8 cellular contexts compared by ENCODE assay signal in genomic region chr9:99822096-99822595, GRCh38. TPM values are rescaled to one million over a fixed set of nuclear protein-coding genes. Genes with fewer than 3 reads are reported as not detected.
DNase-seq lines count a peak whose midpoint lies in the region; ATAC-seq and TF ChIP-seq lines count a peak whose summit lies in the region.

No MANE protein-coding gene starts in this region.

- DNase-seq in MM.1S, result peak; percentile 32
- DNase-seq in choroid plexus epithelial cell (ENCODE audit: low read depth), result peak; percentile 42
- no peak for DNase-seq in SKM-1 treated with dmso at 0.1 percent for 144 hours (lab: John Stamatoyannopoulos, UW; ENCODE audit: unreplicated experiment)

- no peaks in the 10 kb centered on the region for H4K20me1 ChIP-seq in MM.1S (ENCODE audit: insufficient read depth, low read length)

- H3K4me1 ChIP-seq in ES-I3 (ENCODE audit: insufficient read depth, low read length) (no peaks in the 10 kb centered on the region; the same call in 1 of the 2 replicates), MM.1S (ENCODE audit: low read length) (peaks cover 13% of the 10 kb centered on the region), mononuclear cell (ENCODE audit: insufficient read depth, low read length) (peaks cover 68% of the 10 kb centered on the region)

- H3K79me2 ChIP-seq in MM.1S (ENCODE audit: low read length), result no peaks in the 10 kb centered on the region

- TF ChIP-seq CTCF in MM.1S (IDR thresholded peaks at IDR 0.05; ENCODE audit: low read length) (no peak), choroid plexus epithelial cell (conservative IDR thresholded peaks at IDR 0.05; ENCODE audit: low read depth, low read length) (no peak)

- peak overlapping the region; percentile 60; the same call in 1 of the 2 replicates for H3K27ac ChIP-seq in MM.1S (ENCODE audit: low read length)

- H3F3A ChIP-seq in MM.1S (ENCODE audit: insufficient read depth, low read length), result peaks cover 39% of the 10 kb centered on the region

- ATAC-seq in HG03354 (IDR thresholded peaks at IDR 0.05; ENCODE audit: poor library complexity, severe bottlenecking, unreplicated experiment) (no peak), GM18858 (IDR thresholded peaks at IDR 0.05; ENCODE audit: unreplicated experiment) (no peak), GM21390 (IDR thresholded peaks at IDR 0.05; ENCODE audit: unreplicated experiment) (no peak)

- peak overlapping the region; percentile 96 for H3K4me2 ChIP-seq in MM.1S (ENCODE audit: low read depth, low read length)

- H3K9ac ChIP-seq in ES-I3 (ENCODE audit: low read depth, low read length), result peak overlapping the region; percentile 72; the same call in 1 of the 2 replicates
- H3K9ac ChIP-seq in MM.1S (ENCODE audit: low read length), result peak overlapping the region; percentile 80

- H3K36me3 ChIP-seq in ES-I3 (ENCODE audit: insufficient read depth, low read length) (no peaks in the 10 kb centered on the region), MM.1S (replicated peaks; ENCODE audit: insufficient read depth, low read length) (no peaks in the 10 kb centered on the region)

- H3K27me3 ChIP-seq in MM.1S (replicated peaks; ENCODE audit: insufficient read depth, low read length) (peaks cover 17% of the 10 kb centered on the region), mononuclear cell (ENCODE audit: insufficient read depth, low read length) (peaks cover 44% of the 10 kb centered on the region)

- no peaks in the 10 kb centered on the region for H3K9me2 ChIP-seq in MM.1S (replicated peaks; ENCODE audit: insufficient read depth, low read length)

- H2AFZ ChIP-seq in MM.1S (ENCODE audit: low read length), result peak overlapping the region; percentile 82

- no peaks in the 10 kb centered on the region for H3K9me3 ChIP-seq in ES-I3 (ENCODE audit: control insufficient read depth, insufficient read depth, low read length)
- no peaks in the 10 kb centered on the region for H3K9me3 ChIP-seq in MM.1S (replicated peaks; ENCODE audit: insufficient read depth, low read length)
- no peaks in the 10 kb centered on the region for H3K9me3 ChIP-seq in mononuclear cell (ENCODE audit: low read depth, low read length)

- H3K4me3 ChIP-seq in MM.1S (ENCODE audit: low read length) (peak overlapping the region; percentile 75), choroid plexus epithelial cell (ENCODE audit: low read depth, low read length) (peak overlapping the region; percentile 89), mononuclear cell (ENCODE audit: low read length) (peak overlapping the region; percentile 73)

RNA-seq across cellular contexts. Expression of gene NR4A3, which starts 0.5 kb away (rescaled TPM):
- total RNA-seq in mononuclear cell, result 18.5 TPM
